Comparison of ENCODE assay signal across 1 cellular context in genomic region chr22:49965291-49966040, GRCh38.
TF ChIP-seq lines count a peak whose summit lies in the region.

No MANE protein-coding gene starts in this region.

TF ChIP-seq in HepG2, 621 proteins besides CTCF, POLR2A, EP300 and RAD21 (continues in another document):
- no peak for TF ChIP-seq NFYB (CRISPR knock-in tag; IDR thresholded peaks at IDR 0.05)
- peak; percentile 19 for TF ChIP-seq POLR2G (IDR thresholded peaks at IDR 0.05; ENCODE audit: low read depth, low read length)
- TF ChIP-seq FIP1L1 (IDR thresholded peaks at IDR 0.05; ENCODE audit: borderline replicate concordance, insufficient read depth, low read depth, low read length), result no peak
- TF ChIP-seq ZNF746 (CRISPR knock-in tag; IDR thresholded peaks at IDR 0.05), result peak; percentile 54; the same call in 1 of the 2 replicates
- TF ChIP-seq PAF1 (CRISPR knock-in tag; IDR thresholded peaks at IDR 0.05), result peak; percentile 13; the same call in 1 of the 2 replicates
- TF ChIP-seq RBFOX2 (IDR thresholded peaks at IDR 0.05; ENCODE audit: low read depth, low read length), result peak; percentile 79
- TF ChIP-seq ZMYM3 (CRISPR knock-in tag; IDR thresholded peaks at IDR 0.05), result 0 out of 2 replicates have a peak, but pooled peaks have one; percentile 41
- no peak for TF ChIP-seq HDAC1 (CRISPR knock-in tag; IDR thresholded peaks at IDR 0.05)
- TF ChIP-seq MTA3 (CRISPR knock-in tag; IDR thresholded peaks at IDR 0.05), result no peak
- TF ChIP-seq SATB2 (CRISPR knock-in tag; IDR thresholded peaks at IDR 0.05), result no peak
- no peak for TF ChIP-seq SMC3 (IDR thresholded peaks at IDR 0.05; ENCODE audit: low read length)
- TF ChIP-seq, protein P1, sequence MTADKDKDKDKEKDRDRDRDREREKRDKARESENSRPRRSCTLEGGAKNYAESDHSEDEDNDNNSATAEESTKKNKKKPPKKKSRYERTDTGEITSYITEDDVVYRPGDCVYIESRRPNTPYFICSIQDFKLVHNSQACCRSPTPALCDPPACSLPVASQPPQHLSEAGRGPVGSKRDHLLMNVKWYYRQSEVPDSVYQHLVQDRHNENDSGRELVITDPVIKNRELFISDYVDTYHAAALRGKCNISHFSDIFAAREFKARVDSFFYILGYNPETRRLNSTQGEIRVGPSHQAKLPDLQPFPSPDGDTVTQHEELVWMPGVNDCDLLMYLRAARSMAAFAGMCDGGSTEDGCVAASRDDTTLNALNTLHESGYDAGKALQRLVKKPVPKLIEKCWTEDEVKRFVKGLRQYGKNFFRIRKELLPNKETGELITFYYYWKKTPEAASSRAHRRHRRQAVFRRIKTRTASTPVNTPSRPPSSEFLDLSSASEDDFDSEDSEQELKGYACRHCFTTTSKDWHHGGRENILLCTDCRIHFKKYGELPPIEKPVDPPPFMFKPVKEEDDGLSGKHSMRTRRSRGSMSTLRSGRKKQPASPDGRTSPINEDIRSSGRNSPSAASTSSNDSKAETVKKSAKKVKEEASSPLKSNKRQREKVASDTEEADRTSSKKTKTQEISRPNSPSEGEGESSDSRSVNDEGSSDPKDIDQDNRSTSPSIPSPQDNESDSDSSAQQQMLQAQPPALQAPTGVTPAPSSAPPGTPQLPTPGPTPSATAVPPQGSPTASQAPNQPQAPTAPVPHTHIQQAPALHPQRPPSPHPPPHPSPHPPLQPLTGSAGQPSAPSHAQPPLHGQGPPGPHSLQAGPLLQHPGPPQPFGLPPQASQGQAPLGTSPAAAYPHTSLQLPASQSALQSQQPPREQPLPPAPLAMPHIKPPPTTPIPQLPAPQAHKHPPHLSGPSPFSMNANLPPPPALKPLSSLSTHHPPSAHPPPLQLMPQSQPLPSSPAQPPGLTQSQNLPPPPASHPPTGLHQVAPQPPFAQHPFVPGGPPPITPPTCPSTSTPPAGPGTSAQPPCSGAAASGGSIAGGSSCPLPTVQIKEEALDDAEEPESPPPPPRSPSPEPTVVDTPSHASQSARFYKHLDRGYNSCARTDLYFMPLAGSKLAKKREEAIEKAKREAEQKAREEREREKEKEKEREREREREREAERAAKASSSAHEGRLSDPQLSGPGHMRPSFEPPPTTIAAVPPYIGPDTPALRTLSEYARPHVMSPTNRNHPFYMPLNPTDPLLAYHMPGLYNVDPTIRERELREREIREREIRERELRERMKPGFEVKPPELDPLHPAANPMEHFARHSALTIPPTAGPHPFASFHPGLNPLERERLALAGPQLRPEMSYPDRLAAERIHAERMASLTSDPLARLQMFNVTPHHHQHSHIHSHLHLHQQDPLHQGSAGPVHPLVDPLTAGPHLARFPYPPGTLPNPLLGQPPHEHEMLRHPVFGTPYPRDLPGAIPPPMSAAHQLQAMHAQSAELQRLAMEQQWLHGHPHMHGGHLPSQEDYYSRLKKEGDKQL (CRISPR knock-in tag; IDR thresholded peaks at IDR 0.05; ENCODE audit: low read depth), result no peak
- no peak for TF ChIP-seq MYC (CRISPR knock-in tag; IDR thresholded peaks at IDR 0.05; ENCODE audit: borderline replicate concordance)
- no peak for TF ChIP-seq ZBTB39 (CRISPR knock-in tag; IDR thresholded peaks at IDR 0.05)
- TF ChIP-seq, protein P2, sequence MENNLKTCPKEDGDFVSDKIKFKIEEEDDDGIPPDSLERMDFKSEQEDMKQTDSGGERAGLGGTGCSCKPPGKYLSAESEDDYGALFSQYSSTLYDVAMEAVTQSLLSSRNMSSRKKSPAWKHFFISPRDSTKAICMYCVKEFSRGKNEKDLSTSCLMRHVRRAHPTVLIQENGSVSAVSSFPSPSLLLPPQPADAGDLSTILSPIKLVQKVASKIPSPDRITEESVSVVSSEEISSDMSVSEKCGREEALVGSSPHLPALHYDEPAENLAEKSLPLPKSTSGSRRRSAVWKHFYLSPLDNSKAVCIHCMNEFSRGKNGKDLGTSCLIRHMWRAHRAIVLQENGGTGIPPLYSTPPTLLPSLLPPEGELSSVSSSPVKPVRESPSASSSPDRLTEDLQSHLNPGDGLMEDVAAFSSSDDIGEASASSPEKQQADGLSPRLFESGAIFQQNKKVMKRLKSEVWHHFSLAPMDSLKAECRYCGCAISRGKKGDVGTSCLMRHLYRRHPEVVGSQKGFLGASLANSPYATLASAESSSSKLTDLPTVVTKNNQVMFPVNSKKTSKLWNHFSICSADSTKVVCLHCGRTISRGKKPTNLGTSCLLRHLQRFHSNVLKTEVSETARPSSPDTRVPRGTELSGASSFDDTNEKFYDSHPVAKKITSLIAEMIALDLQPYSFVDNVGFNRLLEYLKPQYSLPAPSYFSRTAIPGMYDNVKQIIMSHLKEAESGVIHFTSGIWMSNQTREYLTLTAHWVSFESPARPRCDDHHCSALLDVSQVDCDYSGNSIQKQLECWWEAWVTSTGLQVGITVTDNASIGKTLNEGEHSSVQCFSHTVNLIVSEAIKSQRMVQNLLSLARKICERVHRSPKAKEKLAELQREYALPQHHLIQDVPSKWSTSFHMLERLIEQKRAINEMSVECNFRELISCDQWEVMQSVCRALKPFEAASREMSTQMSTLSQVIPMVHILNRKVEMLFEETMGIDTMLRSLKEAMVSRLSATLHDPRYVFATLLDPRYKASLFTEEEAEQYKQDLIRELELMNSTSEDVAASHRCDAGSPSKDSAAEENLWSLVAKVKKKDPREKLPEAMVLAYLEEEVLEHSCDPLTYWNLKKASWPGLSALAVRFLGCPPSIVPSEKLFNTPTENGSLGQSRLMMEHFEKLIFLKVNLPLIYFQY (CRISPR knock-in tag; IDR thresholded peaks at IDR 0.05; ENCODE audit: borderline replicate concordance), result no peak
- no peak for TF ChIP-seq CCAR2 (optimal IDR thresholded peaks at IDR 0.05; ENCODE audit: low read depth, low read length)
- no peak for TF ChIP-seq ZNF564 (CRISPR knock-in tag; IDR thresholded peaks at IDR 0.05)
- TF ChIP-seq TAF1 (CRISPR knock-in tag; IDR thresholded peaks at IDR 0.05), result 0 out of 2 replicates have a peak, but pooled peaks have one; percentile 8
- 0 out of 2 replicates have a peak, but pooled peaks have one; percentile 3 for TF ChIP-seq ZNF709 (CRISPR knock-in tag; IDR thresholded peaks at IDR 0.05)
- TF ChIP-seq MYNN (CRISPR knock-in tag; IDR thresholded peaks at IDR 0.05; ENCODE audit: low read depth), result no peak
- TF ChIP-seq RNF219 (CRISPR knock-in tag; IDR thresholded peaks at IDR 0.05), result no peak
- no peak for TF ChIP-seq GZF1 (CRISPR knock-in tag; IDR thresholded peaks at IDR 0.05)
- no peak for TF ChIP-seq ZNF101 (CRISPR knock-in tag; IDR thresholded peaks at IDR 0.05; ENCODE audit: borderline replicate concordance, low read depth)
- no peak for TF ChIP-seq NBN (conservative IDR thresholded peaks at IDR 0.05)
- no peak for TF ChIP-seq ZFP41 (CRISPR knock-in tag; IDR thresholded peaks at IDR 0.05; ENCODE audit: borderline replicate concordance)
- no peak for TF ChIP-seq E2F5 (CRISPR knock-in tag; conservative IDR thresholded peaks at IDR 0.05)
- TF ChIP-seq, protein P3, sequence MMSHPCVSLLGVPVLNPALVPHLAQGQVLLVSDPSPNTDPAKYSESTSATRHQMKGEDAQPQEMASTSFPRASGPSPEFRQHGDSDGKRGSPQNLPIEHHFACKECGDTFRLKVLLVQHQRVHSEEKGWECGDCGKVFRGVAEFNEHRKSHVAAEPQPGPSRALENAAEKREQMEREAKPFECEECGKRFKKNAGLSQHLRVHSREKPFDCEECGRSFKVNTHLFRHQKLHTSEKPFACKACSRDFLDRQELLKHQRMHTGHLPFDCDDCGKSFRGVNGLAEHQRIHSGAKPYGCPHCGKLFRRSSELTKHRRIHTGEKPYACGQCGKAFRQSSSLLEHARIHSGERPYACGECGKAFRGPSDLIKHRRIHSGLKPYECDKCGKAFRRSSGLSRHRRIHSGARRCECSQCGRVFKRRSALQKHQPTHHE (CRISPR knock-in tag; IDR thresholded peaks at IDR 0.05; ENCODE audit: borderline replicate concordance), result no peak
- TF ChIP-seq, protein P4, sequence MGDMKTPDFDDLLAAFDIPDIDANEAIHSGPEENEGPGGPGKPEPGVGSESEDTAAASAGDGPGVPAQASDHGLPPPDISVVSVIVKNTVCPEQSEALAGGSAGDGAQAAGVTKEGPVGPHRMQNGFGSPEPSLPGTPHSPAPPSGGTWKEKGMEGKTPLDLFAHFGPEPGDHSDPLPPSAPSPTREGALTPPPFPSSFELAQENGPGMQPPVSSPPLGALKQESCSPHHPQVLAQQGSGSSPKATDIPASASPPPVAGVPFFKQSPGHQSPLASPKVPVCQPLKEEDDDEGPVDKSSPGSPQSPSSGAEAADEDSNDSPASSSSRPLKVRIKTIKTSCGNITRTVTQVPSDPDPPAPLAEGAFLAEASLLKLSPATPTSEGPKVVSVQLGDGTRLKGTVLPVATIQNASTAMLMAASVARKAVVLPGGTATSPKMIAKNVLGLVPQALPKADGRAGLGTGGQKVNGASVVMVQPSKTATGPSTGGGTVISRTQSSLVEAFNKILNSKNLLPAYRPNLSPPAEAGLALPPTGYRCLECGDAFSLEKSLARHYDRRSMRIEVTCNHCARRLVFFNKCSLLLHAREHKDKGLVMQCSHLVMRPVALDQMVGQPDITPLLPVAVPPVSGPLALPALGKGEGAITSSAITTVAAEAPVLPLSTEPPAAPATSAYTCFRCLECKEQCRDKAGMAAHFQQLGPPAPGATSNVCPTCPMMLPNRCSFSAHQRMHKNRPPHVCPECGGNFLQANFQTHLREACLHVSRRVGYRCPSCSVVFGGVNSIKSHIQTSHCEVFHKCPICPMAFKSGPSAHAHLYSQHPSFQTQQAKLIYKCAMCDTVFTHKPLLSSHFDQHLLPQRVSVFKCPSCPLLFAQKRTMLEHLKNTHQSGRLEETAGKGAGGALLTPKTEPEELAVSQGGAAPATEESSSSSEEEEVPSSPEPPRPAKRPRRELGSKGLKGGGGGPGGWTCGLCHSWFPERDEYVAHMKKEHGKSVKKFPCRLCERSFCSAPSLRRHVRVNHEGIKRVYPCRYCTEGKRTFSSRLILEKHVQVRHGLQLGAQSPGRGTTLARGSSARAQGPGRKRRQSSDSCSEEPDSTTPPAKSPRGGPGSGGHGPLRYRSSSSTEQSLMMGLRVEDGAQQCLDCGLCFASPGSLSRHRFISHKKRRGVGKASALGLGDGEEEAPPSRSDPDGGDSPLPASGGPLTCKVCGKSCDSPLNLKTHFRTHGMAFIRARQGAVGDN (CRISPR knock-in tag; IDR thresholded peaks at IDR 0.05), result peak; percentile 20
- no peak for TF ChIP-seq MBNL3 (CRISPR knock-in tag; conservative IDR thresholded peaks at IDR 0.05)
- TF ChIP-seq MTF1 (CRISPR knock-in tag; IDR thresholded peaks at IDR 0.05), result no peak
- TF ChIP-seq AGO1 (IDR thresholded peaks at IDR 0.05; ENCODE audit: low read depth, low read length, poor library complexity, severe bottlenecking), result peak; percentile 75
- no peak for TF ChIP-seq FOXA1 (IDR thresholded peaks at IDR 0.05)
- no peak for TF ChIP-seq FOXA1 (CRISPR knock-in tag; IDR thresholded peaks at IDR 0.05)
- TF ChIP-seq ZNF274 (CRISPR knock-in tag; IDR thresholded peaks at IDR 0.05), result no peak
- TF ChIP-seq TOE1 (CRISPR knock-in tag; IDR thresholded peaks at IDR 0.05), result no peak
- no peak for TF ChIP-seq SPEN (CRISPR knock-in tag; IDR thresholded peaks at IDR 0.05; ENCODE audit: low read depth)
- TF ChIP-seq ZNF773 (CRISPR knock-in tag; IDR thresholded peaks at IDR 0.05; ENCODE audit: borderline replicate concordance), result no peak
- no peak for TF ChIP-seq ATM (IDR thresholded peaks at IDR 0.05; ENCODE audit: borderline replicate concordance)
- TF ChIP-seq SIN3B (IDR thresholded peaks at IDR 0.05; ENCODE audit: low read length), result no peak
- no peak for TF ChIP-seq DNMT3B (CRISPR knock-in tag; conservative IDR thresholded peaks at IDR 0.05)
- TF ChIP-seq, protein P5, sequence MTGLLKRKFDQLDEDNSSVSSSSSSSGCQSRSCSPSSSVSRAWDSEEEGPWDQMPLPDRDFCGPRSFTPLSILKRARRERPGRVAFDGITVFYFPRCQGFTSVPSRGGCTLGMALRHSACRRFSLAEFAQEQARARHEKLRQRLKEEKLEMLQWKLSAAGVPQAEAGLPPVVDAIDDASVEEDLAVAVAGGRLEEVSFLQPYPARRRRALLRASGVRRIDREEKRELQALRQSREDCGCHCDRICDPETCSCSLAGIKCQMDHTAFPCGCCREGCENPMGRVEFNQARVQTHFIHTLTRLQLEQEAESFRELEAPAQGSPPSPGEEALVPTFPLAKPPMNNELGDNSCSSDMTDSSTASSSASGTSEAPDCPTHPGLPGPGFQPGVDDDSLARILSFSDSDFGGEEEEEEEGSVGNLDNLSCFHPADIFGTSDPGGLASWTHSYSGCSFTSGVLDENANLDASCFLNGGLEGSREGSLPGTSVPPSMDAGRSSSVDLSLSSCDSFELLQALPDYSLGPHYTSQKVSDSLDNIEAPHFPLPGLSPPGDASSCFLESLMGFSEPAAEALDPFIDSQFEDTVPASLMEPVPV (CRISPR knock-in tag; IDR thresholded peaks at IDR 0.05), result no peak
- no peak for TF ChIP-seq CENPX (CRISPR knock-in tag; IDR thresholded peaks at IDR 0.05)
- TF ChIP-seq NFRKB (IDR thresholded peaks at IDR 0.05), result no peak
- TF ChIP-seq MIER2 (CRISPR knock-in tag; IDR thresholded peaks at IDR 0.05), result no peak
